Comparison of ENCODE assay signal across 15 cellular contexts in genomic region chr12:12294215-12295005, GRCh38. TPM values are rescaled to one million over a fixed set of nuclear protein-coding genes. Genes with fewer than 3 reads are reported as not detected.
DNase-seq lines count a peak whose midpoint lies in the region; ATAC-seq and TF ChIP-seq lines count a peak whose summit lies in the region.
"Had no signal": no experiment of that assay in that cellular context is flagged by ENCODE, and none has a peak within 500 bp of the region (broad histone marks: within the 10 kb centered on the region; RNA-seq: fewer than 3 reads in every experiment).

No MANE protein-coding gene starts in this region.

- no peak overlapping the region for H3K9ac ChIP-seq in HUES48 (ENCODE audit: low read depth, low read length)

- peak; percentile 36 for TF ChIP-seq POLR2A in right lobe of liver (IDR thresholded peaks at IDR 0.05)

- DNase-seq in cerebellar cortex (ENCODE audit: low spot score): peak; percentile 36
- DNase-seq in right lobe of liver: peak in 2 of 3 donors; percentile 61 to 71
- peak; percentile 30 for DNase-seq in stromal cell of bone marrow (ENCODE audit: low read depth)
- DNase-seq in GM10266 (ENCODE audit: extremely low spot score): no peak
- DNase-seq in activated CD4-positive, CD25-positive, alpha-beta regulatory T cell (lab: John Stamatoyannopoulos, UW): no peak
- DNase-seq in Kasumi-1 (lab: John Stamatoyannopoulos, UW): no peak
- DNase-seq: activated gamma-delta T cell treated with Interleukin-2 at 50 U/mL for 16 hours, DMS 273 treated with DMSO at 0.1 percent for 48 hours, KBM-7, NCI-H2081 treated with DMSO at 0.1 percent for 48 hours had no signal

- no peaks in the 10 kb centered on the region for H3K9me3 ChIP-seq in HUES48 (ENCODE audit: control insufficient read depth, insufficient read depth, low read length)
- no peaks in the 10 kb centered on the region for H3K9me3 ChIP-seq in right lobe of liver
- H3K9me3 ChIP-seq: HAP-1, thoracic aorta had no signal

- H3K36me3 ChIP-seq in HUES48 (ENCODE audit: control insufficient read depth, insufficient read depth, low read length) (no peaks in the 10 kb centered on the region), right lobe of liver (no peaks in the 10 kb centered on the region)
- H3K36me3 ChIP-seq: HAP-1, thoracic aorta had no signal

- 36% methylated on average over 4 of the region's 5 CpGs for WGBS in right lobe of liver (ENCODE audit: insufficient coverage, low coverage, low lambda C conversion rate, missing lambda C conversion rate)

- H3K27ac ChIP-seq in HUES48 (ENCODE audit: low read depth, low read length): peak overlapping the region; percentile 84
- H3K27ac ChIP-seq in right lobe of liver: peak overlapping the region; percentile 81 to 96 (median 91)
- H3K27ac ChIP-seq: thoracic aorta had no signal

- H3K4me1 ChIP-seq in HUES48 (ENCODE audit: control insufficient read depth, insufficient read depth, low read length): peaks cover 7% of the 10 kb centered on the region
- peaks cover 0 to 26% (median 7%) of the 10 kb centered on the region in 4 donors for H3K4me1 ChIP-seq in right lobe of liver

- ATAC-seq in right lobe of liver: peak; percentile 80 to 86 (median 82)
- no peak for ATAC-seq in GM19397 (IDR thresholded peaks at IDR 0.05; ENCODE audit: unreplicated experiment)
- ATAC-seq: GM12878 had no signal

- no peak overlapping the region for H3K4me3 ChIP-seq in HUES48 (ENCODE audit: low read depth, low read length)
- H3K4me3 ChIP-seq in right lobe of liver: peak overlapping the region in 2 of 3 donors; percentile 28 to 31
- H3K4me3 ChIP-seq: GM12878, HAP-1, thoracic aorta had no signal

- intact Hi-C loops in right lobe of liver (cut with DNase I): no loop called here

- TF ChIP-seq CTCF in right lobe of liver (IDR thresholded peaks at IDR 0.05): no peak
- TF ChIP-seq CTCF in GM10266 (IDR thresholded peaks at IDR 0.05; ENCODE audit: control insufficient read depth, insufficient read depth, low read depth, missing control alignments): no peak

- H3K27me3 ChIP-seq in HUES48 (ENCODE audit: control insufficient read depth, insufficient read depth, low read length) (no peaks in the 10 kb centered on the region), right lobe of liver (no peaks in the 10 kb centered on the region)

RNA-seq across cellular contexts. Expression of gene LRP6, which starts 27.6 kb away (rescaled TPM):
- total RNA-seq in right lobe of liver: 10 to 100 TPM; 19.9 to 32.5 (median 22.2) TPM

RNA-seq across cellular contexts. Expression of gene MANSC1, which starts 55.6 kb away (rescaled TPM):
- total RNA-seq in right lobe of liver: 10 to 100 TPM in 1 of 6 experiments, 1 to 10 TPM in 5; 8.1 to 13.8 (median 8.8) TPM

Comparison
In these comparisons a context has a peak if more than half of its experiments do, and no peak if none do; other contexts are left out.
1. DNase-seq: peak in cerebellar cortex (single experiment), right lobe of liver (2 of 3) and stromal cell of bone marrow (single experiment); none in GM10266 (single experiment), activated CD4-positive, CD25-positive, alpha-beta regulatory T cell (0 of 4) and Kasumi-1 (0 of 2).